Comparison of ENCODE assay signal across 16 cellular contexts in genomic region chr4:38366451-38366850, GRCh38.
A peak's percentile ranks its signal among the peaks of the same experiment; 100 is the strongest.
DNase-seq lines count a peak whose midpoint lies in the region; ATAC-seq, FAIRE-seq and TF ChIP-seq lines count a peak whose summit lies in the region.
"Had no signal": no experiment of that assay in that cellular context is flagged by ENCODE, and none has a peak within 500 bp of the region (broad histone marks: within the 10 kb centered on the region; RNA-seq: fewer than 3 reads in every experiment).

No MANE protein-coding gene starts in this region.

- H3K4me1 ChIP-seq in K562 (replicated peaks in 1 of 2; ENCODE audit: control insufficient read depth in 2 of 2, insufficient read depth in 2 of 2, low read length in 2 of 2) (no peaks in the 10 kb centered on the region; a peak in 3 of 5 replicates), transverse colon (peaks cover 8 to 35% (median 15%) of the 10 kb centered on the region in 4 donors)

- intact Hi-C loops in K562 (cut with micrococcal nuclease) = no loop called here
- intact Hi-C loops in left ventricle myocardium superior (cut with micrococcal nuclease) = no loop called here
- intact Hi-C loops in transverse colon (cut with DNase I; ENCODE audit: low total_unique reads) = no loop called here

- peak; percentile 4 for DNase-seq in NCI-H2029 (lab: John Stamatoyannopoulos, UW)
- no peak for DNase-seq in NCI-H2029 treated with DMSO at 0.1 percent for 48 hours (lab: John Stamatoyannopoulos, UW)
- DNase-seq in K562 (ENCODE audit: extremely low read depth in 1 of 4, low spot score in 3 of 4) = no peak
- DNase-seq in left ventricle myocardium superior = peak; percentile 26
- no peak for DNase-seq in transverse colon
- no peak for DNase-seq in NOMO-1 treated with DMSO at 0.1 percent for 48 hours (lab: John Stamatoyannopoulos, UW; ENCODE audit: unreplicated experiment)
- DNase-seq in cerebellar nuclear complex (lab: John Stamatoyannopoulos, UW) = no peak
- DNase-seq: activated CD8-positive, alpha-beta T cell treated with anti-CD3 and anti-CD28 coated beads for 36 hours; activated naive CD4-positive, alpha-beta T cell treated with anti-CD3 and anti-CD28 coated beads for 36 hours; KG1; T-helper 17 cell had no signal

- no peaks in the 10 kb centered on the region for H3K79me2 ChIP-seq in K562 (ENCODE audit: control insufficient read depth, insufficient read depth, low read length)
- H3K79me2 ChIP-seq: hepatocyte had no signal

- no peak overlapping the region for H3K9ac ChIP-seq in K562 (ENCODE audit: insufficient read depth in 1 of 2, low read depth in 2 of 2, low read length in 2 of 2)

- no peak for TF ChIP-seq EP300 in K562 (IDR thresholded peaks at IDR 0.05; ENCODE audit: low read length)
- TF ChIP-seq EP300 in transverse colon (IDR thresholded peaks at IDR 0.05; ENCODE audit: low read depth) = no peak

- H3K4me3 ChIP-seq in K562 = no peak overlapping the region
- no peak overlapping the region for H3K4me3 ChIP-seq in transverse colon
- H3K4me3 ChIP-seq: hepatocyte, PC-9, suprapubic skin had no signal

- H3K36me3 ChIP-seq in K562 (ENCODE audit: control insufficient read depth, insufficient read depth, low read length) (no peaks in the 10 kb centered on the region), transverse colon (no peaks in the 10 kb centered on the region)
- H3K36me3 ChIP-seq: suprapubic skin had no signal

- TF ChIP-seq CTCF in K562 (IDR thresholded peaks at IDR 0.05 in 2 of 3, conservative IDR thresholded peaks at IDR 0.05 in 1 of 3; ENCODE audit: insufficient read depth in 2 of 3, low read depth in 1 of 3, low read length in 3 of 3) = no peak
- no peak for TF ChIP-seq CTCF in transverse colon (IDR thresholded peaks at IDR 0.05)

- CTCF ChIA-PET in K562 (lab: Yijun Ruan, JAX; ENCODE audit: low intra/inter-chr PET ratio) = no interaction called here

- H3K4me2 ChIP-seq in K562 (ENCODE audit: insufficient read depth, low read length) = no peak overlapping the region
- H3K4me2 ChIP-seq: hepatocyte, PC-9 had no signal

- no peaks in the 10 kb centered on the region for H3K9me3 ChIP-seq in K562 (replicated peaks; ENCODE audit: control insufficient read depth, insufficient read depth, low read depth, low read length)
- H3K9me3 ChIP-seq in transverse colon = no peaks in the 10 kb centered on the region
- H3K9me3 ChIP-seq: suprapubic skin had no signal

- no peak for TF ChIP-seq RAD21 in K562 (CRISPR knock-in tag; conservative IDR thresholded peaks at IDR 0.05 in 1 of 2, IDR thresholded peaks at IDR 0.05 in 1 of 2)

- H3K27ac ChIP-seq in K562 (ENCODE audit: extremely low read depth, low read depth, low read length) (no peak overlapping the region), transverse colon (peak overlapping the region in 3 of 4 donors; percentile 4 to 37 (median 7))
- H3K27ac ChIP-seq: hepatocyte, PC-9 had no signal

- in situ Hi-C loops in K562 (cut with MboI) = no loop called here
- in situ Hi-C loops in transverse colon (cut with MboI; ENCODE audit: low pct_ligation_motif_present in 1 of 4, low pct_unique_long_range_greater_than_20kb in 1 of 4, low sequenced_read_pairs in 3 of 4) = no loop called here

- H4K20me1 ChIP-seq in K562 (replicated peaks; ENCODE audit: control insufficient read depth, insufficient read depth, low read length) = no peaks in the 10 kb centered on the region

- TF ChIP-seq POLR2A in K562 (conservative IDR thresholded peaks at IDR 0.05) (no peak), transverse colon (IDR thresholded peaks at IDR 0.05) (no peak)

- ATAC-seq in K562 = peak; percentile 22; the same call in 1 of the 3 replicates
- ATAC-seq in left ventricle myocardium superior = peak; percentile 95
- no peak for ATAC-seq in HG03095 (IDR thresholded peaks at IDR 0.05; ENCODE audit: unreplicated experiment)
- ATAC-seq: activated CD8-positive, alpha-beta T cell treated with anti-CD3 and anti-CD28 coated beads for 36 hours; T-helper 17 cell had no signal

- peak; percentile 64 for FAIRE-seq in K562 (lab: Jason Lieb, UNC)
- FAIRE-seq: A204.1 had no signal

- H2AFZ ChIP-seq in K562 (ENCODE audit: low read depth, low read length) = no peak overlapping the region
- H2AFZ ChIP-seq: hepatocyte, PC-9 had no signal

- H3K27me3 ChIP-seq in K562 (ENCODE audit: control insufficient read depth in 2 of 2, insufficient read depth in 2 of 2, low read length in 2 of 2) = no peaks in the 10 kb centered on the region
- no peaks in the 10 kb centered on the region for H3K27me3 ChIP-seq in transverse colon
- H3K27me3 ChIP-seq: hepatocyte, suprapubic skin had no signal

- no TSS peak for BruUV-seq in K562 (replicated peaks; lab: Mats Ljungman, UMichigan)

- POLR2A ChIA-PET in K562 (lab: Yijun Ruan, JAX) = interaction anchor here (1.4 to 2.1 kb wide), 2 partner anchors 8 to 301 kb away, joined by 4 read pairs; no protein-coding TSS in a partner anchor

- H3K9me1 ChIP-seq in K562 (ENCODE audit: control insufficient read depth, insufficient read depth, low read length) = no peaks in the 10 kb centered on the region

TF ChIP-seq in K562, 482 proteins besides CTCF, POLR2A, EP300 and RAD21:
- TF ChIP-seq TSC22D4 (tag; IDR thresholded peaks at IDR 0.05) = no peak
- TF ChIP-seq DMBX1 (CRISPR knock-in tag; IDR thresholded peaks at IDR 0.05; ENCODE audit: borderline replicate concordance) = no peak
- no peak for TF ChIP-seq NCOA6 (IDR thresholded peaks at IDR 0.05)
- no peak for TF ChIP-seq SREBF1 (IDR thresholded peaks at IDR 0.05; ENCODE audit: borderline replicate concordance, low read depth, low read length)
- TF ChIP-seq PURB (CRISPR knock-in tag; IDR thresholded peaks at IDR 0.05; ENCODE audit: low read depth) = no peak
- TF ChIP-seq CBFA2T3 (IDR thresholded peaks at IDR 0.05) = no peak
- TF ChIP-seq ZNF23 (CRISPR knock-in tag; IDR thresholded peaks at IDR 0.05) = no peak
- TF ChIP-seq GTF2E2 (tag; IDR thresholded peaks at IDR 0.05) = no peak
- TF ChIP-seq CREBBP (IDR thresholded peaks at IDR 0.05; ENCODE audit: low read depth, low read length) = no peak
- no peak for TF ChIP-seq ATF7 (IDR thresholded peaks at IDR 0.05)
- TF ChIP-seq RFX7 (CRISPR knock-in tag; IDR thresholded peaks at IDR 0.05) = no peak
- no peak for TF ChIP-seq MTF1 (CRISPR knock-in tag; IDR thresholded peaks at IDR 0.05; ENCODE audit: borderline replicate concordance)
- TF ChIP-seq MTA1 (IDR thresholded peaks at IDR 0.05; ENCODE audit: borderline replicate concordance) = no peak
- TF ChIP-seq KLF13 (tag; IDR thresholded peaks at IDR 0.05; ENCODE audit: borderline replicate concordance, low read depth) = no peak
- no peak for TF ChIP-seq SMARCB1 (IDR thresholded peaks at IDR 0.05; ENCODE audit: insufficient read length, low read depth)
- TF ChIP-seq MAFG (tag; conservative IDR thresholded peaks at IDR 0.05) = no peak
- TF ChIP-seq ZNF707 (CRISPR knock-in tag; conservative IDR thresholded peaks at IDR 0.05) = no peak

Comparison
In these comparisons a context has a peak if more than half of its experiments do, and no peak if none do; other contexts are left out.
1. DNase-seq: peak in NCI-H2029 (single experiment) and left ventricle myocardium superior (single experiment); none in NCI-H2029 treated with DMSO at 0.1 percent for 48 hours (single experiment), K562 (0 of 4), transverse colon (single experiment), NOMO-1 treated with DMSO at 0.1 percent for 48 hours (single experiment) and cerebellar nuclear complex (0 of 2).